1 cellular context compared by ENCODE assay signal in the genomic region with DNA sequence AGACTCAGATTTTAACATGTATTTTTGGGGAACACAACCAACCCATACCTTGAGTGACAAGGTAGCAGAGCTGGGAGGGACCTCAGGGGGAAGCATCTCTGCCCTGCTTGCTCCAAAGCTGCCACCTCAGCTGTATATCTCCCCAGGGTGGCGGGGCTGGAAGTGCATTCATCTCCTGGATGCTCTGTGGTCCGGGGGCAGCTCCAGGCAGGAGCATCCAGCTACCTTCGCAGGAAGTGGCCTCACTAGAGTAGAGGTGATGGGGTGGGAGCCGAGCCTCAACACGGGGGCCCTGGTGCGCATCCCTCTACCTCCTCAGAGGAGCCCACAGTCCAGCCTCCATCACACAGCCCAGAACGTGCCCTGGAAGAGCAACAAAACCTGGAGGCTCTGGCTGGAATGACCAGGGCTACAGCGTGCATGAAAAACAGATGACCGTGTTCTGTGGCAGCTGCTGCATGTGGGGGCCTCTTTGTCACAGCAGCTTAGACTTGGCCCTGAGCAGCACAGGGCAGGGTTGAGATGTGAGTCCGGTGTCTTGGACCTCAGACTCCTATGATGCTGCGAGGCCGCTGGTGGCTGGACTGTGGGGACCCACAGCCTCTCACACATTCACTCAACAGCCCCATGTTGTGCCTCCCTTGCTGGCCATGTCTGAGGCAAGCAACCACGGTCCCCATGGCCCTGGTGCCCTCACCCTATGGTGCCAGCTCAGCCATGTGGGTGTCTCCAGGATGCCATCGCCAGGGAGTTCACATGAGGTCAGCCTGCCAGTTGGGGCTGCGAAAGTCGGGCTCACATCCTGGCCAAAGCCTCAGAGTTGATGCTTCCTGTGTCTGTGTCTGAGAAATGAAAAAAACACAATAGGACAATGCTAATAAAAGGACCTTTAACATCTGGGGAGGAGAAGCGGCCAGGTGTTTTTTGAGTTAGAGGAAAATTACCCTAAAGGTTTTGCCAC.
TF ChIP-seq lines count a peak whose summit lies in the region.

No MANE protein-coding gene starts in this region.

TF ChIP-seq in H1, 55 proteins besides CTCF, POLR2A, EP300 and RAD21 (continued from another document):
- TF ChIP-seq ZNF274 (IDR thresholded peaks at IDR 0.05; ENCODE audit: borderline replicate concordance, extremely low read depth, low read length) (no peak), SIX5 (IDR thresholded peaks at IDR 0.05; ENCODE audit: low read depth, low read length) (no peak), GABPA (IDR thresholded peaks at IDR 0.05; ENCODE audit: borderline replicate concordance, insufficient read depth, low read length) (no peak)
